ENCODE assay signal across 23 cellular contexts in genomic region chr2:48584551-48584950, GRCh38. TPM values are rescaled to one million over a fixed set of nuclear protein-coding genes. Genes with fewer than 3 reads are reported as not detected.
DNase-seq lines count a peak whose midpoint lies in the region; ATAC-seq, FAIRE-seq and TF ChIP-seq lines count a peak whose summit lies in the region.
"Had no signal": no experiment of that assay in that cellular context is flagged by ENCODE, and none has a peak within 500 bp of the region (broad histone marks: within the 10 kb centered on the region; RNA-seq: fewer than 3 reads in every experiment).

No MANE protein-coding gene starts in this region.

- no peak overlapping the region for H3K4ac ChIP-seq in H9 (ENCODE audit: low read depth, low read length)
- H3K4ac ChIP-seq in H1 (replicated peaks; ENCODE audit: insufficient read length, low read depth, low read length): peak overlapping the region; percentile 10

- H4K8ac ChIP-seq in H9 (replicated peaks; ENCODE audit: insufficient read length, low read depth, low read length) (no peak overlapping the region), H1 (ENCODE audit: extremely low read depth, insufficient read depth, low read length) (no peak overlapping the region; the same call in 1 of the 2 replicates)

- H2AK5ac ChIP-seq in H9 (ENCODE audit: insufficient read length, low read length): no peak overlapping the region
- no peak overlapping the region for H2AK5ac ChIP-seq in H1 (ENCODE audit: low read depth, low read length)

- H4K5ac ChIP-seq in H9 (ENCODE audit: insufficient read length, low read depth, low read length): no peak overlapping the region
- no peak overlapping the region for H4K5ac ChIP-seq in H1 (ENCODE audit: insufficient read length, low read depth, low read length)

- TF ChIP-seq POLR2A in H1 (IDR thresholded peaks at IDR 0.05; ENCODE audit: control extremely low read depth in 1 of 2, low read depth in 2 of 2, low read length in 2 of 2) (no peak), ovary (IDR thresholded peaks at IDR 0.05) (no peak)

- H3K36me3 Mint-ChIP-seq in H9 (ENCODE audit: insufficient read depth in 1 of 3, low read depth in 3 of 3) (peaks cover 20 to 37% (median 26%) of the 10 kb centered on the region in 3 experiments), neural progenitor cell (peaks cover 38% of the 10 kb centered on the region)

- peaks cover 0 to 5% (median 2%) of the 10 kb centered on the region in 4 experiments; a peak in 2 of 8 replicates for H3K36me3 ChIP-seq in H1 (ENCODE audit: control insufficient read depth in 2 of 4, insufficient read depth in 4 of 4, low read length in 3 of 4)
- peaks cover 3% of the 10 kb centered on the region for H3K36me3 ChIP-seq in neural progenitor cell
- H3K36me3 ChIP-seq in ovary: no peaks in the 10 kb centered on the region

- POLR2A ChIA-PET in H1 (lab: Charles Lee; ENCODE audit: partially characterized antibody): interaction anchor here (0.5 kb wide), 1 partner anchor 657 kb away, joined by 3 read pairs; no protein-coding TSS in a partner anchor

- H3K9ac ChIP-seq in H9 (ENCODE audit: extremely low read depth, insufficient read length, low read length): no peak overlapping the region
- no peak overlapping the region for H3K9ac ChIP-seq in H1 (replicated peaks in 1 of 4; ENCODE audit: extremely low read depth in 1 of 4, low read depth in 3 of 4, low read length in 3 of 4)
- no peak overlapping the region for H3K9ac ChIP-seq in neural progenitor cell

- H2AFZ ChIP-seq in H9 (ENCODE audit: low read length) (no peak overlapping the region), H1 (ENCODE audit: low read length) (no peak overlapping the region), neural progenitor cell (replicated peaks) (no peak overlapping the region)
- H2AFZ ChIP-seq: GM23338 had no signal

- no peak overlapping the region for H2BK15ac ChIP-seq in H9 (ENCODE audit: low read depth, low read length)
- no peak overlapping the region for H2BK15ac ChIP-seq in H1 (ENCODE audit: low read length)

- peaks cover 50% of the 10 kb centered on the region for H3F3A ChIP-seq in neural progenitor cell (ENCODE audit: low read depth)

- H3K4me2 ChIP-seq in H9 (ENCODE audit: insufficient read depth, insufficient read length, low read length) (no peak overlapping the region), H1 (ENCODE audit: insufficient read depth in 1 of 2, low read depth in 2 of 2, low read length in 2 of 2) (no peak overlapping the region; a peak in 1 of 4 replicates), neural progenitor cell (peak overlapping the region; percentile 17)
- H3K4me2 ChIP-seq: GM23338 had no signal

- no peak for FAIRE-seq in H1 (lab: Jason Lieb, UNC)
- FAIRE-seq: G401.6, GM12892, H54 had no signal

- H3K4me1 Mint-ChIP-seq in H9: peaks cover 36 to 42% of the 10 kb centered on the region in 2 experiments
- H3K4me1 Mint-ChIP-seq in neural progenitor cell: peaks cover 38% of the 10 kb centered on the region

- H3K23ac ChIP-seq in H9 (ENCODE audit: insufficient read length, low read depth, low read length): no peak overlapping the region
- H3K23ac ChIP-seq in H1 (ENCODE audit: insufficient read length): no peak overlapping the region

- CTCF ChIA-PET in H1 (lab: Charles Lee; ENCODE audit: partially characterized antibody): interaction anchor here (0.8 to 1.4 kb wide), 3 partner anchors 18 to 79 kb away, joined by 3 to 7 read pairs (median 4); no protein-coding TSS in a partner anchor

- DNase-seq in ELF-1 (ENCODE audit: low read depth, low spot score) (peak; percentile 83), H9 (no peak), H1 (ENCODE audit: low read depth in 1 of 2, low spot score in 2 of 2) (no peak), neural progenitor cell (ENCODE audit: low spot score) (no peak), ovary (no peak)
- DNase-seq: C1 segment of cervical spinal cord; Calu3; CD4-positive, alpha-beta memory T cell; COR-L47; DMS53; DMS79 treated with DMSO at 0.1 percent for 48 hours; HCEC 1CT had no signal

- no peak overlapping the region for H3K27ac ChIP-seq in H9 (ENCODE audit: insufficient read length, low read depth, low read length)
- no peak overlapping the region for H3K27ac ChIP-seq in H1 (ENCODE audit: low read depth, low read length)
- H3K27ac ChIP-seq in neural progenitor cell: peak overlapping the region; percentile 90
- H3K27ac ChIP-seq in ovary: no peak overlapping the region

- H3K4me3 ChIP-seq in H1 (ENCODE audit: extremely low read depth in 1 of 4, insufficient read depth in 2 of 4, low read depth in 3 of 4, low read length in 4 of 4): no peak overlapping the region
- no peak overlapping the region for H3K4me3 ChIP-seq in neural progenitor cell
- H3K4me3 ChIP-seq in ovary: no peak overlapping the region
- H3K4me3 ChIP-seq: GM23338 had no signal

- H3K27ac Mint-ChIP-seq in H9 (peak overlapping the region; percentile 3 to 93 (median 73); a peak in 4 of 7 replicates), neural progenitor cell (no peak overlapping the region)
- H3K27ac Mint-ChIP-seq: CD4-positive, alpha-beta memory T cell; GM23338 had no signal

- H2BK120ac ChIP-seq in H9 (ENCODE audit: low read depth, low read length, poor library complexity, severe bottlenecking) (no peak overlapping the region), H1 (replicated peaks; ENCODE audit: low read depth, low read length) (no peak overlapping the region)

- no peak for TF ChIP-seq RAD21 in H1 (IDR thresholded peaks at IDR 0.05 in 1 of 2, conservative IDR thresholded peaks at IDR 0.05 in 1 of 2; ENCODE audit: low read depth in 2 of 2, low read length in 2 of 2)

- H4K91ac ChIP-seq in H9 (ENCODE audit: insufficient read length, low read depth, low read length) (no peak overlapping the region), H1 (replicated peaks; ENCODE audit: insufficient read length, low read length) (peak overlapping the region; percentile 37)

- H3K27me3 Mint-ChIP-seq in H9 (ENCODE audit: low read depth): peaks cover 14% of the 10 kb centered on the region
- peaks cover 2% of the 10 kb centered on the region for H3K27me3 Mint-ChIP-seq in neural progenitor cell (ENCODE audit: insufficient read depth, low read depth)

- intact Hi-C loops in ovary (cut with DNase I): no loop called here

- H4K20me1 ChIP-seq in H9 (ENCODE audit: control insufficient read depth, insufficient read depth, insufficient read length): no peaks in the 10 kb centered on the region
- H4K20me1 ChIP-seq in H1 (replicated peaks in 1 of 2; ENCODE audit: control insufficient read depth in 1 of 2, insufficient read depth in 2 of 2, low read length in 2 of 2): no peaks in the 10 kb centered on the region
- no peaks in the 10 kb centered on the region for H4K20me1 ChIP-seq in neural progenitor cell (ENCODE audit: low read depth)

- H3K23me2 ChIP-seq in H9 (ENCODE audit: insufficient read length, low read depth, low read length, poor library complexity, severe bottlenecking) (no peaks in the 10 kb centered on the region), H1 (ENCODE audit: low read depth, low read length) (no peaks in the 10 kb centered on the region; the same call in 1 of the 2 replicates)

- no CpG with 5 or more reads among the region's 4 CpGs for WGBS in H9 (ENCODE audit: extremely low coverage, insufficient read length, low lambda C conversion rate)
- 85% methylated on average over 4 of the region's 4 CpGs; no CpG with 5 or more reads in 1 of the 2 experiments for WGBS in H1 (ENCODE audit: extremely low coverage in 1 of 2, insufficient coverage in 1 of 2, insufficient read length in 1 of 2, insufficient replicate concordance in 2 of 2, low coverage in 1 of 2, low lambda C conversion rate in 2 of 2, missing lambda C conversion rate in 1 of 2), 2 experiments
- 93 to 95% (median 93%) methylated on average over 4 of the region's 4 CpGs for WGBS in ovary, 3 donors

- no peak overlapping the region for H3K56ac ChIP-seq in H9 (ENCODE audit: insufficient read length, low read depth, low read length)
- H3K56ac ChIP-seq in H1 (replicated peaks; ENCODE audit: insufficient read length, low read depth, low read length): no peak overlapping the region

- H3K4me1 ChIP-seq in H9 (ENCODE audit: insufficient read depth, low read length) (peaks cover 10% of the 10 kb centered on the region; the same call in 1 of the 2 replicates), H1 (replicated peaks in 1 of 4; ENCODE audit: control insufficient read depth in 3 of 4, insufficient read depth in 4 of 4, low read length in 3 of 4) (peaks cover 5 to 17% (median 12%) of the 10 kb centered on the region in 4 experiments; a peak in 4 of 7 replicates), neural progenitor cell (peaks cover 41% of the 10 kb centered on the region), ovary (ENCODE audit: insufficient read depth) (no peaks in the 10 kb centered on the region)

- no peak overlapping the region for H3K14ac ChIP-seq in H9 (ENCODE audit: insufficient read depth, low read length)
- no peak overlapping the region for H3K14ac ChIP-seq in H1 (ENCODE audit: insufficient read length)

- no peak for ATAC-seq in HG02763 (IDR thresholded peaks at IDR 0.05; ENCODE audit: unreplicated experiment)
- ATAC-seq in HG02678 (IDR thresholded peaks at IDR 0.05; ENCODE audit: unreplicated experiment): no peak
- no peak for ATAC-seq in GM18519 (IDR thresholded peaks at IDR 0.05; ENCODE audit: low FRiP score, unreplicated experiment)

- H2BK5ac ChIP-seq in H9 (ENCODE audit: insufficient read length, low read length) (no peak overlapping the region), H1 (ENCODE audit: low read depth, low read length) (no peak overlapping the region)

- H3K4me3 Mint-ChIP-seq in H9 (no peak overlapping the region; a peak in 1 of 5 replicates), neural progenitor cell (no peak overlapping the region)
- H3K4me3 Mint-ChIP-seq: CD4-positive, alpha-beta memory T cell; GM23338 had no signal

- H3K18ac ChIP-seq in H9 (ENCODE audit: insufficient read length, low read depth, low read length) (no peak overlapping the region), H1 (ENCODE audit: extremely low read depth, low read length) (peak overlapping the region; percentile 33)

- H2BK12ac ChIP-seq in H9 (ENCODE audit: insufficient read length, low read depth, low read length) (no peak overlapping the region), H1 (ENCODE audit: low read depth, low read length) (no peak overlapping the region)

- no peak for TF ChIP-seq CTCF in H9 (conservative IDR thresholded peaks at IDR 0.05)
- no peak for TF ChIP-seq CTCF in H1 (IDR thresholded peaks at IDR 0.05; ENCODE audit: control extremely low read depth in 1 of 3, insufficient read depth in 1 of 3, low read depth in 1 of 3, low read length in 3 of 3)
- TF ChIP-seq CTCF in neural progenitor cell (IDR thresholded peaks at IDR 0.05): no peak
- no peak for TF ChIP-seq CTCF in ovary (IDR thresholded peaks at IDR 0.05)

- no peaks in the 10 kb centered on the region for H3K79me1 ChIP-seq in H9 (ENCODE audit: insufficient read depth, low read depth, low read length, poor library complexity, severe bottlenecking)
- no peaks in the 10 kb centered on the region for H3K79me1 ChIP-seq in H1 (ENCODE audit: low read depth, low read length)

- TF ChIP-seq EP300 in H1 (IDR thresholded peaks at IDR 0.05; ENCODE audit: borderline replicate concordance in 1 of 2, low read depth in 2 of 2, low read length in 2 of 2) (no peak), ovary (IDR thresholded peaks at IDR 0.05) (no peak)

- H3K9me3 Mint-ChIP-seq in H9: no peaks in the 10 kb centered on the region; a peak in 1 of 5 replicates
- peaks cover 17% of the 10 kb centered on the region for H3K9me3 Mint-ChIP-seq in neural progenitor cell
- H3K9me3 Mint-ChIP-seq: CD4-positive, alpha-beta memory T cell; GM23338 had no signal

- no peak overlapping the region for H3T11ph ChIP-seq in H9 (ENCODE audit: low read length)

- H3K9me3 ChIP-seq in H9 (ENCODE audit: control insufficient read depth, low read depth, low read length) (no peaks in the 10 kb centered on the region), H1 (ENCODE audit: insufficient read depth in 2 of 2, low read depth in 1 of 2, low read length in 1 of 2) (no peaks in the 10 kb centered on the region), neural progenitor cell (ENCODE audit: low read depth) (no peaks in the 10 kb centered on the region), ovary (no peaks in the 10 kb centered on the region)

- H3K27me3 ChIP-seq in H9 (ENCODE audit: insufficient read depth, low read length) (no peaks in the 10 kb centered on the region), H1 (replicated peaks in 1 of 4; ENCODE audit: control insufficient read depth in 3 of 4, extremely low read depth in 1 of 4, insufficient read depth in 3 of 4, low read length in 3 of 4) (peaks cover 0 to 4% (median 0%) of the 10 kb centered on the region in 4 experiments; a peak in 2 of 7 replicates), neural progenitor cell (no peaks in the 10 kb centered on the region), ovary (no peaks in the 10 kb centered on the region)

- H3K79me2 ChIP-seq in H9 (ENCODE audit: insufficient read depth, low read length) (no peaks in the 10 kb centered on the region), H1 (ENCODE audit: control insufficient read depth in 1 of 2, insufficient read depth in 2 of 2, low read length in 2 of 2) (no peaks in the 10 kb centered on the region), neural progenitor cell (ENCODE audit: low read depth) (peaks cover 5% of the 10 kb centered on the region)

- H2BK20ac ChIP-seq in H9 (ENCODE audit: low read depth, low read length, poor library complexity, severe bottlenecking) (no peak overlapping the region), H1 (ENCODE audit: low read length) (peak overlapping the region; percentile 24; the same call in 1 of the 2 replicates)

RNA-seq across cellular contexts. Expression of gene GTF2A1L, which starts 33.1 kb away (rescaled TPM):
- not detected in 2 replicates for total RNA-seq in H9 (2021)
- not detected in 2 replicates for total RNA-seq in H1 (2021; fragmentation: NEBNext Ultra II Directional; extraction: Animal tissue kit (Norgen Biotek cat#: 25700))
- 0.18 and 0.20 TPM in 2 replicates for polyA plus RNA-seq in H1 (2011; rRNA removed)
- 0.94 TPM for polyA plus RNA-seq in H1 (2011; cell fraction: cytosol; rRNA removed)
- 0.37 TPM for polyA plus RNA-seq in H1 (2011; cell fraction: nucleus; rRNA removed)
- polyA plus RNA-seq in H1 (2012, experiment 1 of 2): 0.19 TPM in 1 of 4 replicates, not detected in the others
- not detected for polyA plus RNA-seq in H1 (2012, experiment 2 of 2)
- polyA plus RNA-seq in H1 (2013, experiment 1 of 2): 0.36 TPM
- 0.24 TPM for polyA plus RNA-seq in H1 (2013, experiment 2 of 2)
- polyA minus RNA-seq in H1 (2011; rRNA and poly(A)+ RNA removed): not detected in 2 replicates
- polyA minus RNA-seq in H1 (2011; cell fraction: cytosol; rRNA and poly(A)+ RNA removed): not detected
- 1.7 TPM for polyA minus RNA-seq in H1 (2011; cell fraction: nucleus; rRNA and poly(A)+ RNA removed)
- 1.6 and 3.7 TPM in 2 replicates for total RNA-seq in neural progenitor cell (ENCODE audit: low replicate concordance)
- 10 to 100 TPM in 1 of 7 donors, 1 to 10 TPM in 4, not detected in 2; 2.1 to 13.8 (median 3.5) TPM for total RNA-seq in ovary
- 1 to 10 TPM in 1 of 2 donors, not detected in 1; 3.7 TPM for polyA plus RNA-seq in ovary
- total RNA-seq: A172; A673; Calu3; CD4-positive, alpha-beta memory T cell; Daoy had no signal
- polyA plus RNA-seq: BJ; CD4-positive, alpha-beta memory T cell had no signal

RNA-seq across cellular contexts. Expression of gene STON1, which starts 54.6 kb away (rescaled TPM):
- 4.9 and 5.5 TPM in 2 replicates for total RNA-seq in H9 (2021)
- 10.1 and 10.4 TPM in 2 replicates for total RNA-seq in H1 (2021; fragmentation: NEBNext Ultra II Directional; extraction: Animal tissue kit (Norgen Biotek cat#: 25700))
- 4.5 and 5.0 TPM in 2 replicates for polyA plus RNA-seq in H1 (2011; rRNA removed)
- 7.9 TPM for polyA plus RNA-seq in H1 (2011; cell fraction: cytosol; rRNA removed)
- 6.0 TPM for polyA plus RNA-seq in H1 (2011; cell fraction: nucleus; rRNA removed)
- polyA plus RNA-seq in H1 (2012, experiment 1 of 2): 4.8 to 8.7 TPM (median 6.7 TPM) in 4 replicates
- 0.45 TPM for polyA plus RNA-seq in H1 (2012, experiment 2 of 2)
- 5.0 TPM for polyA plus RNA-seq in H1 (2013, experiment 1 of 2)
- polyA plus RNA-seq in H1 (2013, experiment 2 of 2): 5.1 TPM
- polyA minus RNA-seq in H1 (2011; rRNA and poly(A)+ RNA removed): 11.7 and 14.5 TPM in 2 replicates
- polyA minus RNA-seq in H1 (2011; cell fraction: cytosol; rRNA and poly(A)+ RNA removed): 9.0 TPM
- polyA minus RNA-seq in H1 (2011; cell fraction: nucleus; rRNA and poly(A)+ RNA removed): 12.9 TPM
- 36.7 and 51.7 TPM in 2 replicates for total RNA-seq in neural progenitor cell (ENCODE audit: low replicate concordance)
- 10 to 100 TPM; 17.7 to 52.5 (median 38.0) TPM for total RNA-seq in ovary
- 10 to 100 TPM; 26.5 to 46.0 TPM for polyA plus RNA-seq in ovary
